9 cellular contexts compared by ENCODE assay signal in the genomic region with DNA sequence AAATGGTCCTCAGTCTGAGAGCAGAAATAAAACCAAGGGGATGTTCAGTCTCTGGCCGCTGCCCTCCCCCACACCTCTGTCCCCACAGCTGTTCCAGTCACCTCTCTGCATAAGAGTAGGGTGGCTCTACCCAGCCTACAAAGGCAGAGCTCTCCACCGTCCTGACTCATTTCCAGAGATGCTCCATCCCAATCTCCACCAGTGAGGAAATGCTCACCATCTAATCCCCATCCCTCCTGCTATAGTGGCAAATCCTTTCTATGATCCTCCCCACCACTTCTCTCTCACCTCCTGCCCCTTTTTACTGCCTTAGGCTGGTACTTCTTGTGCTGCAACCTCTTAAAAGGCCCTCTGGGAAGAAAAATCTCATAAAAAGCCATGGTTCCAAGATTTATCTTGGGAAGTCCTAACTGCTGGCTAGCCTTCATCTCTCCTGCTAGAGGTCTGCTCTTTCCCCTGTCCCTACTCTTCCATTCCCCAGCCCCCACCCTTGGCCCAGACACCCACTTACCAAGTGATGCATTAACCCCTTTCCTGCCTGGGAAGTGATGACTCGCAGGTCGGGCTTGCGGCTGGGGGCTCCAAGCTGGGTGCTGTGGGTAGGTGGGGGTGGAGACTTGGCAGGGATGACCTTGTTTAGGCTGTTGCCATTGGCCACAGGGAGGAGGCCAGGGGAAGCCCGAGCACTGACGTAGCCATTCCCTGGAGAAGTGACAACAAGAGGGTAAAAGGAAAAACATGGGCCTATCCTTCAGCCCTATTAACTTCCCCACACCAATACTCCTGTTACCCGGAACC. TPM values are rescaled to one million over a fixed set of nuclear protein-coding genes. Genes with fewer than 3 reads are reported as not detected.
DNase-seq lines count a peak whose midpoint lies in the region; ATAC-seq, FAIRE-seq and TF ChIP-seq lines count a peak whose summit lies in the region.
"Had no signal": no experiment of that assay in that cellular context is flagged by ENCODE, and none has a peak within 500 bp of the region (broad histone marks: within the 10 kb centered on the region; RNA-seq: fewer than 3 reads in every experiment).

No MANE protein-coding gene starts in this region.

- TF ChIP-seq POLR2A in heart left ventricle (IDR thresholded peaks at IDR 0.05): no peak

- intact Hi-C loops in heart left ventricle (cut with DNase I): no loop called here
- intact Hi-C loops in Right ventricle myocardium inferior (cut with DNase I): no loop called here
- intact Hi-C loops in upper lobe of right lung (cut with DNase I): no loop called here

- H3K9me3 Mint-ChIP-seq in astrocyte (ENCODE audit: unreplicated experiment): no peaks in the 10 kb centered on the region

- H3K36me3 Mint-ChIP-seq in astrocyte (ENCODE audit: low read depth, unreplicated experiment): peaks cover 54% of the 10 kb centered on the region

- FAIRE-seq in astrocyte (lab: Jason Lieb, UNC): no peak

- no peaks in the 10 kb centered on the region for H3K27me3 Mint-ChIP-seq in astrocyte (ENCODE audit: low read depth, unreplicated experiment)

- H3K27ac Mint-ChIP-seq in astrocyte (ENCODE audit: unreplicated experiment): peak overlapping the region; percentile 88

- H3K79me2 ChIP-seq in astrocyte (ENCODE audit: insufficient read depth, low read length): peaks cover 24% of the 10 kb centered on the region

- 33 to 42% (median 38%) methylated on average over 8 of the region's 8 CpGs for WGBS in heart left ventricle, 4 donors

- H3K4me2 ChIP-seq in astrocyte (ENCODE audit: low read length): peak overlapping the region; percentile 9

- peaks cover 36% of the 10 kb centered on the region for H3K4me1 Mint-ChIP-seq in astrocyte (ENCODE audit: low read depth, unreplicated experiment)

- H3K36me3 ChIP-seq in heart left ventricle (peaks cover 0 to 100% (median 98%) of the 10 kb centered on the region in 9 donors), astrocyte (ENCODE audit: insufficient read depth, low read length) (peaks cover 53% of the 10 kb centered on the region), upper lobe of right lung (peaks cover 99% of the 10 kb centered on the region)

- ATAC-seq in heart left ventricle (peak in 3 of 4 donors; percentile 12 to 33 (median 25)), Right ventricle myocardium inferior (no peak), upper lobe of right lung (no peak)

- TF ChIP-seq CTCF in heart left ventricle (IDR thresholded peaks at IDR 0.05) (no peak), astrocyte (IDR thresholded peaks at IDR 0.05; ENCODE audit: insufficient read depth, low read depth, low read length) (no peak), upper lobe of right lung (IDR thresholded peaks at IDR 0.05) (no peak)

- H3K4me3 Mint-ChIP-seq in astrocyte (ENCODE audit: unreplicated experiment): peak overlapping the region; percentile 77

- H4K20me1 ChIP-seq in astrocyte (ENCODE audit: insufficient read depth, low read length): peaks cover 89% of the 10 kb centered on the region

- peak overlapping the region in 11 of 12 donors; percentile 54 to 89 (median 82) for H3K27ac ChIP-seq in heart left ventricle
- H3K27ac ChIP-seq in astrocyte (ENCODE audit: low read depth, low read length): peak overlapping the region; percentile 54
- peak overlapping the region; percentile 55 for H3K27ac ChIP-seq in upper lobe of right lung
- H3K27ac ChIP-seq: parathyroid adenoma had no signal

- H3K4me1 ChIP-seq in heart left ventricle (peaks cover 7 to 89% (median 63%) of the 10 kb centered on the region in 12 donors), astrocyte (ENCODE audit: insufficient read depth, low read length) (peaks cover 14% of the 10 kb centered on the region), upper lobe of right lung (peaks cover 16% of the 10 kb centered on the region)

- no peak overlapping the region for H2AFZ ChIP-seq in astrocyte (ENCODE audit: low read depth, low read length)
- H2AFZ ChIP-seq: parathyroid adenoma had no signal

- DNase-seq in heart left ventricle: peak in 3 of 5 donors; percentile 51 to 78 (median 71)
- DNase-seq in Right ventricle myocardium inferior (ENCODE audit: missing footprints): no peak
- DNase-seq in astrocyte (ENCODE audit: low read depth): peak; percentile 75
- peak; percentile 92 for DNase-seq in kidney tubule cell (ENCODE audit: low spot score)
- no peak for DNase-seq in upper lobe of right lung
- no peak for DNase-seq in 8988T
- no peak for DNase-seq in stimulated activated naive CD4-positive, alpha-beta T cell (lab: John Stamatoyannopoulos, UW)
- no peak for DNase-seq in SW 1271 (lab: John Stamatoyannopoulos, UW)

- H3K27me3 ChIP-seq in heart left ventricle: no peaks in the 10 kb centered on the region
- no peaks in the 10 kb centered on the region for H3K27me3 ChIP-seq in astrocyte (ENCODE audit: insufficient read depth, low read length)
- no peaks in the 10 kb centered on the region for H3K27me3 ChIP-seq in upper lobe of right lung

- peak overlapping the region; percentile 43 for H3K9ac ChIP-seq in astrocyte (ENCODE audit: low read length)
- H3K9ac ChIP-seq: parathyroid adenoma had no signal

- H3K9me3 ChIP-seq in heart left ventricle (no peaks in the 10 kb centered on the region), astrocyte (ENCODE audit: insufficient read depth, low read depth, low read length) (no peaks in the 10 kb centered on the region), upper lobe of right lung (no peaks in the 10 kb centered on the region)

- H3K4me3 ChIP-seq in heart left ventricle (no peak overlapping the region), astrocyte (ENCODE audit: insufficient read depth, low read depth, low read length) (no peak overlapping the region), upper lobe of right lung (no peak overlapping the region)

RNA-seq across cellular contexts. Expression of a gene that starts 23.9 kb away (rescaled TPM):
- total RNA-seq in heart left ventricle (100 to 1,000 TPM in 3 of 9 donors, 10 to 100 TPM in 6; 75.0 to 203 (median 93.2) TPM), Right ventricle myocardium inferior (99.7 TPM), astrocyte (51.7 and 56.6 TPM in 2 replicates), upper lobe of right lung (60.8 TPM)
- 10 to 100 TPM; 40.5 to 68.8 TPM for polyA plus RNA-seq in heart left ventricle

Comparison
In these comparisons a context has a peak if more than half of its experiments do, and no peak if none do; other contexts are left out.
1. ATAC-seq: peak in heart left ventricle (3 of 4); none in Right ventricle myocardium inferior (single experiment) and upper lobe of right lung (single experiment).
2. DNase-seq: peak in heart left ventricle (3 of 5), astrocyte (single experiment) and kidney tubule cell (single experiment); none in Right ventricle myocardium inferior (single experiment), upper lobe of right lung (single experiment), 8988T (single experiment), stimulated activated naive CD4-positive, alpha-beta T cell (0 of 6) and SW 1271 (0 of 2).
3. Peak in every context shown above with its lines, with median percentiles within 50 percentile points of each other: H3K27ac ChIP-seq.